In the genomic region with DNA sequence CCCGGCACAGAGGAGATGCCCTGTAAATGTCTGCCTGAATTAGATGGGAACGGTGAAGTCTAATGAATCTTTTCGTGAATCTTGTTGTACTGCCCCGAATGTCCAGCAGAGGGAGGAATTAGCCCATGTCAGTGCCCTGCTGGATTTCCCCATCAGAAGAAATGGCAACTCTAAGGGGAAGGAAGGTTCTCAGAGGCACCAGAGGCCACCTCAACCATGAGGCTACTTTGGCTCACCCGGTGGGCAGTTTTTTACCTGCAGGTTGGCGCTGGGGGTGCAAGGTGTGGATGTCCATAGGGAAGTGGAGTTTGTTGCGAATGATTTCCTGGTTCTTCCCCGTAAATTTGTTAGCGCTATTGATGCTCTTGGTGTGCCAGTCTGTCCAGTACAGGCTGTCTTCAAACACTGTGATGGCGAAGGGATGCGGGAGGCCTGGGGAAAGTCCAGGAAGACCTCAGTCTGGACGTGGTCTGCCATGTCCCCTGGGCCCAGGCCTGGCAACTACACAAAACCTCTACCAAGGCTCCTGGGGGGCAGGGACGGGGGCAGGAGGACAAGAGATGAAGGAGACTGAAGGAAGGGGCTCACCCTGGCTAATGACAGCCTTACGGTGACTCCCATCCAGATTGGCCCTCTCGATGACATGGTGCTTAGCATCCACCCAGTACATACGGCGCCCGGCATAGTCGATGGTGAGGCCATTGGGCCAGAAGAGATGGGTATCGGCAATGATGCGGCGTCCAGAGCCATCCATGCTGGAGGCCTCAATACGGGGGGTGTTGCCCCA, we compare ENCODE assay signal across 8 cellular contexts. TPM values are rescaled to one million over a fixed set of nuclear protein-coding genes. Genes with fewer than 3 reads are reported as not detected.
A peak's percentile ranks its signal among the peaks of the same experiment; 100 is the strongest.
DNase-seq lines count a peak whose midpoint lies in the region; ATAC-seq, FAIRE-seq and TF ChIP-seq lines count a peak whose summit lies in the region.

No MANE protein-coding gene starts in this region.

- peaks cover 15% of the 10 kb centered on the region for H3K27me3 Mint-ChIP-seq in activated CD8-positive, alpha-beta memory T cell treated with anti-CD3 and anti-CD28 coated beads, Interleukin-2, amount 10 ng/mL, durations not matched to agents 7 days and 5 days
- H3K27me3 Mint-ChIP-seq in naive thymus-derived CD4-positive, alpha-beta T cell: peaks cover 0 to 7% (median 0%) of the 10 kb centered on the region in 5 donors

- H3K9me3 Mint-ChIP-seq in activated CD8-positive, alpha-beta memory T cell treated with anti-CD3 and anti-CD28 coated beads, Interleukin-2, amount 10 ng/mL, durations not matched to agents 7 days and 5 days (ENCODE audit: low read depth): no peaks in the 10 kb centered on the region
- H3K9me3 Mint-ChIP-seq in naive thymus-derived CD4-positive, alpha-beta T cell: no peaks in the 10 kb centered on the region

- no peaks in the 10 kb centered on the region for H3K36me3 Mint-ChIP-seq in activated CD8-positive, alpha-beta memory T cell treated with anti-CD3 and anti-CD28 coated beads, Interleukin-2, amount 10 ng/mL, durations not matched to agents 7 days and 5 days
- H3K36me3 Mint-ChIP-seq in naive thymus-derived CD4-positive, alpha-beta T cell: no peaks in the 10 kb centered on the region

- no peak overlapping the region for H3K4me3 ChIP-seq in NT2/D1 (ENCODE audit: insufficient read length, low read depth)
- no peak overlapping the region for H3K4me3 ChIP-seq in epithelial cell of proximal tubule (ENCODE audit: low read depth, low read length)
- no peak overlapping the region for H3K4me3 ChIP-seq in naive thymus-derived CD4-positive, alpha-beta T cell (ENCODE audit: low read length)

- DNase-seq in HTR-8/SVneo (ENCODE audit: insufficient read length, low spot score) (peak; percentile 74), NT2/D1 (ENCODE audit: low read depth, low spot score) (peak; percentile 59), epithelial cell of proximal tubule (ENCODE audit: low read depth) (no peak)
- DNase-seq in activated CD8-positive, alpha-beta memory T cell treated with anti-CD3 and anti-CD28 coated beads, Interleukin-2, amount 10 ng/mL, durations not matched to agents 7 days and 5 days: peak; percentile 81
- peak; percentile 40 to 80 (median 72) for DNase-seq in naive thymus-derived CD4-positive, alpha-beta T cell
- DNase-seq in stimulated activated CD8-positive, alpha-beta memory T cell treated with anti-CD3 and anti-CD28 coated beads, Interleukin-7, amount 100 ng/mL, for 48 hours (ENCODE audit: extremely low read depth in 1 of 2, low read depth in 1 of 2): peak; percentile 9 to 42

- peaks cover 3% of the 10 kb centered on the region for H3K4me1 Mint-ChIP-seq in activated CD8-positive, alpha-beta memory T cell treated with anti-CD3 and anti-CD28 coated beads, Interleukin-2, amount 10 ng/mL, durations not matched to agents 7 days and 5 days
- H3K4me1 Mint-ChIP-seq in naive thymus-derived CD4-positive, alpha-beta T cell: peaks cover 0 to 6% (median 0%) of the 10 kb centered on the region in 7 donors

- no peak overlapping the region for H3K4me3 Mint-ChIP-seq in activated CD8-positive, alpha-beta memory T cell treated with anti-CD3 and anti-CD28 coated beads, Interleukin-2, amount 10 ng/mL, durations not matched to agents 7 days and 5 days
- no peak overlapping the region for H3K4me3 Mint-ChIP-seq in naive thymus-derived CD4-positive, alpha-beta T cell

- no peak overlapping the region for H3K27ac Mint-ChIP-seq in activated CD8-positive, alpha-beta memory T cell treated with anti-CD3 and anti-CD28 coated beads, Interleukin-2, amount 10 ng/mL, durations not matched to agents 7 days and 5 days
- H3K27ac Mint-ChIP-seq in naive thymus-derived CD4-positive, alpha-beta T cell: no peak overlapping the region

- peak; percentile 91 for TF ChIP-seq CTCF in epithelial cell of proximal tubule (conservative IDR thresholded peaks at IDR 0.05; ENCODE audit: low read depth, low read length)

- H3K4me1 ChIP-seq in NT2/D1 (ENCODE audit: insufficient read depth, insufficient read length): no peaks in the 10 kb centered on the region
- H3K4me1 ChIP-seq in naive thymus-derived CD4-positive, alpha-beta T cell (ENCODE audit: control insufficient read depth in 2 of 2, insufficient read depth in 2 of 2, low read length in 2 of 2): no peaks in the 10 kb centered on the region

- H3K9ac ChIP-seq in NT2/D1 (ENCODE audit: insufficient read length, low read depth): no peak overlapping the region

- intact Hi-C loops in naive thymus-derived CD4-positive, alpha-beta T cell (cut with micrococcal nuclease): loop anchor here (1.0 to 2.0 kb wide), 5 partner anchors 263 to 564 kb away; no protein-coding TSS in a partner anchor

- peak; percentile 83 for ATAC-seq in activated CD8-positive, alpha-beta memory T cell treated with anti-CD3 and anti-CD28 coated beads, Interleukin-2, amount 10 ng/mL, durations not matched to agents 7 days and 5 days
- peak; percentile 95 for ATAC-seq in naive thymus-derived CD4-positive, alpha-beta T cell
- no peak for ATAC-seq in GM21526 (IDR thresholded peaks at IDR 0.05; ENCODE audit: low FRiP score, unreplicated experiment)

- peaks cover 85% of the 10 kb centered on the region for H3K36me3 ChIP-seq in NT2/D1 (ENCODE audit: insufficient read depth, insufficient read length, low read length)
- H3K36me3 ChIP-seq in naive thymus-derived CD4-positive, alpha-beta T cell (ENCODE audit: control insufficient read depth in 2 of 3, insufficient read depth in 3 of 3, low read length in 3 of 3): no peaks in the 10 kb centered on the region

- H3K27me3 ChIP-seq in NT2/D1 (ENCODE audit: insufficient read depth, insufficient read length): no peaks in the 10 kb centered on the region
- H3K27me3 ChIP-seq in naive thymus-derived CD4-positive, alpha-beta T cell (ENCODE audit: control insufficient read depth in 2 of 2, insufficient read depth in 2 of 2, low read length in 2 of 2): no peaks in the 10 kb centered on the region

- POLR2A ChIA-PET in naive thymus-derived CD4-positive, alpha-beta T cell (lab: Charles Lee): no interaction called here

- H3K9me3 ChIP-seq in NT2/D1 (ENCODE audit: insufficient read depth, low read length): no peaks in the 10 kb centered on the region
- no peaks in the 10 kb centered on the region for H3K9me3 ChIP-seq in naive thymus-derived CD4-positive, alpha-beta T cell (ENCODE audit: control insufficient read depth in 2 of 3, low read length in 3 of 3)

- H3K27ac ChIP-seq in naive thymus-derived CD4-positive, alpha-beta T cell (ENCODE audit: low read depth, low read length): no peak overlapping the region

- peak; percentile 55 for FAIRE-seq in G401.6 (lab: Jason Lieb, UNC)
- peak; percentile 80 for FAIRE-seq in HTR-8/SVneo (lab: Jason Lieb, UNC)

- CTCF ChIA-PET in activated CD8-positive, alpha-beta memory T cell treated with anti-CD3 and anti-CD28 coated beads, Interleukin-2, amount 10 ng/mL, durations not matched to agents 7 days and 5 days (lab: Charles Lee): interaction anchor here (1.0 to 4.7 kb wide), 3 partner anchors 8 to 265 kb away, joined by 4 to 32 read pairs (median 5); no protein-coding TSS in a partner anchor
- CTCF ChIA-PET in naive thymus-derived CD4-positive, alpha-beta T cell (lab: Charles Lee): interaction anchor here (2.5 to 5.4 kb wide), 2 partner anchors 264 to 267 kb away, joined by 6 to 34 read pairs; no protein-coding TSS in a partner anchor

RNA-seq across cellular contexts. Expression of a gene that starts 28.5 kb away (rescaled TPM):
- under 1 TPM; 0.12 to 0.16 TPM for total RNA-seq in activated CD8-positive, alpha-beta memory T cell treated with anti-CD3 and anti-CD28 coated beads, Interleukin-2, amount 10 ng/mL, durations not matched to agents 7 days and 5 days
- total RNA-seq in epithelial cell of proximal tubule: 2.8 and 5.0 TPM in 2 replicates
- total RNA-seq in naive thymus-derived CD4-positive, alpha-beta T cell: not detected
- polyA plus RNA-seq in naive thymus-derived CD4-positive, alpha-beta T cell: not detected

RNA-seq across cellular contexts. Expression of a gene that starts 43.8 kb away (rescaled TPM):
- 100 to 1,000 TPM; 167 to 180 TPM for total RNA-seq in activated CD8-positive, alpha-beta memory T cell treated with anti-CD3 and anti-CD28 coated beads, Interleukin-2, amount 10 ng/mL, durations not matched to agents 7 days and 5 days
- 76.4 and 101 TPM in 2 replicates for total RNA-seq in epithelial cell of proximal tubule
- 100 to 1,000 TPM in 1 of 5 experiments, 10 to 100 TPM in 4; 28.3 to 126 (median 46.0) TPM for total RNA-seq in naive thymus-derived CD4-positive, alpha-beta T cell
- 10 to 100 TPM; 10.9 to 23.8 TPM for polyA plus RNA-seq in naive thymus-derived CD4-positive, alpha-beta T cell

RNA-seq across cellular contexts. Expression of a gene that starts 46.7 kb away (rescaled TPM):
- 10 to 100 TPM; 14.5 to 18.2 TPM for total RNA-seq in activated CD8-positive, alpha-beta memory T cell treated with anti-CD3 and anti-CD28 coated beads, Interleukin-2, amount 10 ng/mL, durations not matched to agents 7 days and 5 days
- 32.1 and 39.8 TPM in 2 replicates for total RNA-seq in epithelial cell of proximal tubule
- total RNA-seq in naive thymus-derived CD4-positive, alpha-beta T cell: 10 to 100 TPM in 4 of 5 experiments, 1 to 10 TPM in 1; 9.3 to 18.6 (median 16.1) TPM
- polyA plus RNA-seq in naive thymus-derived CD4-positive, alpha-beta T cell: 10 to 100 TPM; 15.2 to 17.0 TPM
